Comparison of ENCODE assay signal across 1 cellular context in the genomic region with DNA sequence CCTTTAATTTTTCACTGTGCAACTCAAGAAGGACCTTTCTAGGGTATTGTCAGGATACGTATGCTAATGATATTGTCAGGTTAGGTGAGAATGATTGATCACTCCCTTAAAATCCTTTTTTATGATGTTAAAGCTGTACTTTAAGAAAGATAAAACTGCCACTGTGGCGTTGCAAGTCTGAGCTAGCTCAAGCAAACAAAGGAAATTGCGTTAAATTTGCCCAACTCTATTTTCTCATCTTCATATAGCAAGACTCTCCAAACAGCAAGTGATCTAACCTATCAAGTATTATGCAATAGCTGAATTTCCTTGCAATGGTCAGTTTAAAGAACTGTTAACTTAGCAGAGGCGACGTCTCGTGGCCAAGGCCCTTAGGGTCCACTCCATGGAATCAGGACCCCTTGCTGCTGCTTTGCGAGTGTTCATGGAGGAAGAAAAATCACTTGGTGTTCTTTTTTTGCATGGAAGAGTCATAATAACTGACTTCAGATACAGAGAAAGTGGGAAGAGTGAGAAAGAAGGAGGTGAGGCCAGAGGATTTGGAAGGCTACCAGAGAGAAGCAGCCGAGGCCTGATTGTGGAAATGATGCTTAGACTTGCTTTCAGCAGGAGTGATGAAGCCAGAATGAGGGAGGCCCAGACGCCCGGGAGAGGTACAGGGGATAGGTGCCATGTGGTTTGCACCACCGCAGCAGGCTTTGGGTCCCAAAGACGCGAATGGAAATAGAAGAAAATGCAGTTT.
TF ChIP-seq lines count a peak whose summit lies in the region.

No MANE protein-coding gene starts in this region.

TF ChIP-seq in K562, 482 proteins besides CTCF, POLR2A, EP300 and RAD21 (continued from another document):
- TF ChIP-seq, protein P1, sequence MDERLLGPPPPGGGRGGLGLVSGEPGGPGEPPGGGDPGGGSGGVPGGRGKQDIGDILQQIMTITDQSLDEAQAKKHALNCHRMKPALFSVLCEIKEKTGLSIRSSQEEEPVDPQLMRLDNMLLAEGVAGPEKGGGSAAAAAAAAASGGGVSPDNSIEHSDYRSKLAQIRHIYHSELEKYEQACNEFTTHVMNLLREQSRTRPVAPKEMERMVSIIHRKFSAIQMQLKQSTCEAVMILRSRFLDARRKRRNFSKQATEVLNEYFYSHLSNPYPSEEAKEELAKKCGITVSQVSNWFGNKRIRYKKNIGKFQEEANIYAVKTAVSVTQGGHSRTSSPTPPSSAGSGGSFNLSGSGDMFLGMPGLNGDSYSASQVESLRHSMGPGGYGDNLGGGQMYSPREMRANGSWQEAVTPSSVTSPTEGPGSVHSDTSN (CRISPR knock-in tag; IDR thresholded peaks at IDR 0.05; ENCODE audit: low read depth) = no peak
- TF ChIP-seq, protein P1 (tag; conservative IDR thresholded peaks at IDR 0.05; ENCODE audit: low read depth) = no peak
- TF ChIP-seq ETV1 (tag; conservative IDR thresholded peaks at IDR 0.05; ENCODE audit: low read depth) (no peak), TBP (optimal IDR thresholded peaks at IDR 0.05; ENCODE audit: low read depth, low read length) (no peak), PHF8 (IDR thresholded peaks at IDR 0.05; ENCODE audit: borderline replicate concordance, low read length) (no peak), MEIS2 (IDR thresholded peaks at IDR 0.05; ENCODE audit: partially characterized antibody) (peak; percentile 34), HNRNPH1 (optimal IDR thresholded peaks at IDR 0.05; ENCODE audit: low read depth, low read length) (no peak), ESRRB (CRISPR knock-in tag; IDR thresholded peaks at IDR 0.05; ENCODE audit: borderline replicate concordance) (no peak), CEBPB (tag; IDR thresholded peaks at IDR 0.05) (peak; percentile 82), CHD2 (IDR thresholded peaks at IDR 0.05; ENCODE audit: low read depth, low read length) (no peak), ZNF668 (CRISPR knock-in tag; IDR thresholded peaks at IDR 0.05) (no peak), RNF2 (IDR thresholded peaks at IDR 0.05) (no peak), ZC3H4 (CRISPR knock-in tag; IDR thresholded peaks at IDR 0.05; ENCODE audit: borderline replicate concordance) (no peak), TFAM (CRISPR knock-in tag; conservative IDR thresholded peaks at IDR 0.05) (no peak), BRD9 (IDR thresholded peaks at IDR 0.05; ENCODE audit: low read depth, partially characterized antibody) (no peak), E2F3 (CRISPR knock-in tag; IDR thresholded peaks at IDR 0.05) (no peak), DPF2 (IDR thresholded peaks at IDR 0.05) (no peak)
- TF ChIP-seq, protein P2, sequence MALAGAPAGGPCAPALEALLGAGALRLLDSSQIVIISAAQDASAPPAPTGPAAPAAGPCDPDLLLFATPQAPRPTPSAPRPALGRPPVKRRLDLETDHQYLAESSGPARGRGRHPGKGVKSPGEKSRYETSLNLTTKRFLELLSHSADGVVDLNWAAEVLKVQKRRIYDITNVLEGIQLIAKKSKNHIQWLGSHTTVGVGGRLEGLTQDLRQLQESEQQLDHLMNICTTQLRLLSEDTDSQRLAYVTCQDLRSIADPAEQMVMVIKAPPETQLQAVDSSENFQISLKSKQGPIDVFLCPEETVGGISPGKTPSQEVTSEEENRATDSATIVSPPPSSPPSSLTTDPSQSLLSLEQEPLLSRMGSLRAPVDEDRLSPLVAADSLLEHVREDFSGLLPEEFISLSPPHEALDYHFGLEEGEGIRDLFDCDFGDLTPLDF (CRISPR knock-in tag; IDR thresholded peaks at IDR 0.05) = no peak
- TF ChIP-seq, protein P3, sequence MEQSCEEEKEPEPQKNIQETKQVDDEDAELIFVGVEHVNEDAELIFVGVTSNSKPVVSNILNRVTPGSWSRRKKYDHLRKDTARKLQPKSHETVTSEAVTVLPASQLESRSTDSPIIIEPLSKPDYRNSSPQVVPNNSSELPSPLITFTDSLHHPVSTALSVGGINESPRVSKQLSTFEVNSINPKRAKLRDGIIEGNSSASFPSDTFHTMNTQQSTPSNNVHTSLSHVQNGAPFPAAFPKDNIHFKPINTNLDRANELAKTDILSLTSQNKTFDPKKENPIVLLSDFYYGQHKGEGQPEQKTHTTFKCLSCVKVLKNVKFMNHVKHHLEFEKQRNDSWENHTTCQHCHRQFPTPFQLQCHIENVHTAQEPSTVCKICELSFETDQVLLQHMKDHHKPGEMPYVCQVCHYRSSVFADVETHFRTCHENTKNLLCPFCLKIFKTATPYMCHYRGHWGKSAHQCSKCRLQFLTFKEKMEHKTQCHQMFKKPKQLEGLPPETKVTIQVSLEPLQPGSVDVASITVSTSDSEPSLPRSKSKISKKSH (CRISPR knock-in tag; IDR thresholded peaks at IDR 0.05) = no peak
